Comparison of ENCODE assay signal across 10 cellular contexts in the genomic region with DNA sequence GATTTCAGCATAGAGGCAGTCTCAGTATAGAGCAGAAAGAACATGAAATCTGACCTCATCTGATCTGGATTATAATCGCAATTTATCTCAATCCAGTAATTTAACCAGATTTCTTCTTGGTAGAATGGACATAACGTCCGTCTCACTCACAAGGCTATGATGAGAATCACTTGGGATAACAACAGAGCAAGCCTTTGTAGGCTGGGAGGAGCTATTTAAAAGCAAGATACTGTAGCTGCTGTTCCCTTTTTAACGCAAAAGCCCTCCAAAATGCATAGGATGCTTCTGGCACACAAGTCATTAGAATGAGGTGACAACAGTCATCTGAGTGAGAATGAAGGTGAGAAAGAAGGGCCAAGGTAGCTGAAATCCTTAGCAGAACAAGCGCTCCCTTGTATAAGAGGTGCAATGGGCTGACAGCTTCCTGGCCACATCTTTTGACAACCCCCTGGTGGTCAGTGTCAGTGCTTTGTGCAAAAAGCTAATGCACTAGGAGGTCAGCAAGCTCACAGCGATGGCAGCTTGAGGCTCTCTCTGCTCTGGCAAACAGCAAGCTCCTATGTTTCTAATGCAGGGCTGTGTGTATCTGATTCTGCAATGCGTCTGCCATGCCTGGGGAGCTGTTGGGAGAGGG. TPM values are rescaled to one million over a fixed set of nuclear protein-coding genes. Genes with fewer than 3 reads are reported as not detected.
A peak's percentile ranks its signal among the peaks of the same experiment; 100 is the strongest.
DNase-seq lines count a peak whose midpoint lies in the region; TF ChIP-seq lines count a peak whose summit lies in the region.
"Had no signal": no experiment of that assay in that cellular context is flagged by ENCODE, and none has a peak within 500 bp of the region (broad histone marks: within the 10 kb centered on the region; RNA-seq: fewer than 3 reads in every experiment).

No MANE protein-coding gene starts in this region.

- no peak overlapping the region for H3K27ac ChIP-seq in breast epithelium
- peak overlapping the region in 3 of 4 donors; percentile 8 to 68 (median 44) for H3K27ac ChIP-seq in transverse colon
- H3K27ac ChIP-seq: epithelial cell of prostate had no signal

- DNase-seq in MCF 10A (ENCODE audit: unreplicated experiment) = peak; percentile 22
- no peak for DNase-seq in breast epithelium (ENCODE audit: low spot score in 2 of 2)
- peak; percentile 29 to 51 for DNase-seq in SHP77 (lab: John Stamatoyannopoulos, UW)
- peak; percentile 53 for DNase-seq in fibroblast of pulmonary artery (ENCODE audit: low read depth)
- no peak for DNase-seq in transverse colon
- DNase-seq in activated CD4-positive, alpha-beta T cell treated with anti-CD3 and anti-CD28 coated beads for 48 hours = no peak
- DNase-seq in NCI-H2081 treated with DMSO at 0.1 percent for 48 hours (lab: John Stamatoyannopoulos, UW) = no peak
- DNase-seq in stimulated activated CD4-positive, alpha-beta T cell treated with anti-CD3 and anti-CD28 coated beads, Interleukin-2, amount 100 ng/mL, for 24 hours = no peak

- POLR2A ChIA-PET in MCF 10A (lab: Yijun Ruan, JAX) = interaction anchor here (0.5 kb wide), 1 partner anchor 75 kb away, joined by 3 read pairs; no protein-coding TSS in a partner anchor

- no peaks in the 10 kb centered on the region for H3K4me1 Mint-ChIP-seq in MCF 10A (ENCODE audit: insufficient read depth, unreplicated experiment)

- no peak for TF ChIP-seq CTCF in MCF 10A (IDR thresholded peaks at IDR 0.05; ENCODE audit: unreplicated experiment)
- peak in 1 of 3 donors; percentile 17 for TF ChIP-seq CTCF in breast epithelium (IDR thresholded peaks at IDR 0.05)
- TF ChIP-seq CTCF in fibroblast of pulmonary artery (IDR thresholded peaks at IDR 0.05; ENCODE audit: low read length, missing control alignments) = peak; percentile 67
- TF ChIP-seq CTCF in transverse colon (IDR thresholded peaks at IDR 0.05) = peak; percentile 21 to 31 (median 24)

- WGBS in transverse colon (ENCODE audit: low coverage in 1 of 2), 2 donors = 86 to 87% methylated on average over 4 to 7 of the region's 7 CpGs

- no peak for TF ChIP-seq POLR2A in breast epithelium (IDR thresholded peaks at IDR 0.05)
- no peak for TF ChIP-seq POLR2A in transverse colon (IDR thresholded peaks at IDR 0.05)

- H3K36me3 Mint-ChIP-seq in MCF 10A (ENCODE audit: insufficient read depth, unreplicated experiment) = no peaks in the 10 kb centered on the region

- no peaks in the 10 kb centered on the region for H3K9me3 Mint-ChIP-seq in MCF 10A (ENCODE audit: unreplicated experiment)
- H3K9me3 Mint-ChIP-seq: T-helper 1 cell treated with Interleukin-12 subunit alpha and Interleukin-12 subunit beta and Interleukin-4 antibody, amounts not matched to agents 30 μg/mL and 1 μg/mL, for 36 hours had no signal

- no peak for TF ChIP-seq EP300 in transverse colon (IDR thresholded peaks at IDR 0.05; ENCODE audit: low read depth)

- in situ Hi-C loops in transverse colon (cut with MboI; ENCODE audit: low pct_ligation_motif_present in 1 of 4, low pct_unique_long_range_greater_than_20kb in 1 of 4, low sequenced_read_pairs in 3 of 4) = no loop called here

- H3K4me3 ChIP-seq in breast epithelium (no peak overlapping the region), fibroblast of pulmonary artery (replicated peaks; ENCODE audit: low read depth, low read length) (no peak overlapping the region), transverse colon (no peak overlapping the region)

- H3K36me3 ChIP-seq in breast epithelium (no peaks in the 10 kb centered on the region), transverse colon (no peaks in the 10 kb centered on the region)

- no peak overlapping the region for H3K4me3 Mint-ChIP-seq in MCF 10A (ENCODE audit: unreplicated experiment)
- H3K4me3 Mint-ChIP-seq: T-helper 1 cell treated with Interleukin-12 subunit alpha and Interleukin-12 subunit beta and Interleukin-4 antibody, amounts not matched to agents 30 μg/mL and 1 μg/mL, for 36 hours had no signal

- no TSS peak for BruUV-seq in MCF 10A (replicated peaks; lab: Mats Ljungman, UMichigan)

- H3K27me3 ChIP-seq in breast epithelium (no peaks in the 10 kb centered on the region), transverse colon (no peaks in the 10 kb centered on the region)

- CTCF ChIA-PET in MCF 10A (lab: Yijun Ruan, JAX) = interaction anchor here (0.6 to 1.2 kb wide), 2 partner anchors 11 to 303 kb away, joined by 3 to 5 read pairs; no protein-coding TSS in a partner anchor

- H3K9me3 ChIP-seq in breast epithelium = no peaks in the 10 kb centered on the region
- H3K9me3 ChIP-seq in transverse colon = no peaks in the 10 kb centered on the region

- no peaks in the 10 kb centered on the region for H3K27me3 Mint-ChIP-seq in MCF 10A (ENCODE audit: insufficient read depth, unreplicated experiment)

- H3K4me1 ChIP-seq in breast epithelium (no peaks in the 10 kb centered on the region), transverse colon (peaks cover 0 to 8% (median 0%) of the 10 kb centered on the region in 4 donors)

- intact Hi-C loops in MCF 10A (cut with micrococcal nuclease) = no loop called here
- intact Hi-C loops in breast epithelium (cut with DNase I; ENCODE audit: low total_unique reads) = no loop called here
- intact Hi-C loops in transverse colon (cut with DNase I; ENCODE audit: low total_unique reads) = loop anchor here (2.0 kb wide), 1 partner anchor 45 kb away; no protein-coding TSS in a partner anchor

- no peak overlapping the region for H3K27ac Mint-ChIP-seq in MCF 10A (ENCODE audit: low read depth, unreplicated experiment)
- H3K27ac Mint-ChIP-seq: T-helper 1 cell treated with Interleukin-12 subunit alpha and Interleukin-12 subunit beta and Interleukin-4 antibody, amounts not matched to agents 30 μg/mL and 1 μg/mL, for 36 hours had no signal

RNA-seq across cellular contexts. Expression of a gene that starts 16.4 kb away (rescaled TPM):
- not detected in 2 replicates for total RNA-seq in MCF 10A (2022)
- total RNA-seq in breast epithelium = 1 to 10 TPM in 2 of 3 donors, under 1 TPM in 1; 0.96 to 6.6 (median 3.4) TPM
- total RNA-seq in transverse colon = 10 to 100 TPM in 2 of 4 donors, 1 to 10 TPM in 2; 1.4 to 59.9 (median 14.7) TPM

Comparison
In these comparisons a context has a peak if more than half of its experiments do, and no peak if none do; other contexts are left out.
1. DNase-seq: peak in MCF 10A (single experiment), SHP77 (2 of 2) and fibroblast of pulmonary artery (single experiment); none in breast epithelium (0 of 2), transverse colon (single experiment), activated CD4-positive, alpha-beta T cell treated with anti-CD3 and anti-CD28 coated beads for 48 hours (single experiment), NCI-H2081 treated with DMSO at 0.1 percent for 48 hours (single experiment) and stimulated activated CD4-positive, alpha-beta T cell treated with anti-CD3 and anti-CD28 coated beads, Interleukin-2, amount 100 ng/mL, for 24 hours (0 of 2).
2. H3K27ac ChIP-seq: peak in transverse colon (3 of 4); none in breast epithelium (0 of 2).